In the genomic region with DNA sequence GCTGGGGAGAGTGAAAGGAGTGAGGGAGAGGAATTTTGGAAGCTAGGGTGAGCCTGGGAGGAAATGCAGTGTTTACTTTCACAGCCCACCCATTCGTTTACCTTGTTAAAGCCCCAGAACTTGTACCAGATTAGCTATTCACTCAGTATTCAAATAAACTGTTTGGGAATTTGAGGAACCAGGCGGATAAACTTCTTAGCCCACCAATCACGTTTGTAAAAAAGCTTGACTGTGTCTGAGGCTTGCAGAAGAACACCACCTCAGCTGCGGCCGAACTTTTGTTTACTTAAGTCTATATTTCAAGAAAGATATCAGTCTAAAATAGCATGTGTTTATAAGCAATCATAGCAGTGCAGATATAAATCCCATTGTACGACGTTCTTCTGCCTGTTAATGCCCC, we compare ENCODE assay signal across 18 cellular contexts.
"Had no signal": no experiment of that assay in that cellular context is flagged by ENCODE, and none has a peak within 500 bp of the region (broad histone marks: within the 10 kb centered on the region; RNA-seq: fewer than 3 reads in every experiment).

No MANE protein-coding gene starts in this region.

- H3K27ac Mint-ChIP-seq: activated CD8-positive, alpha-beta T cell treated with anti-CD3 and anti-CD28 coated beads for 36 hours; activated naive CD4-positive, alpha-beta T cell treated with anti-CD3 and anti-CD28 coated beads, Interleukin-2, amount 50 U/mL, for 24 hours; natural killer cell treated with Interleukin-12 subunit alpha and Interleukin-12 subunit beta and Interleukin-15 and Interleukin-18, amount 100 ng/mL, for 72 hours; stimulated activated naive B cell treated with anti-CD40 and anti-IgM and Interleukin-4, amounts not matched to agents 10 μg/mL and 1 μg/mL and 100 μg/mL, for 72 hours had no signal

- H3K27me3 ChIP-seq: body of pancreas, colonic mucosa, esophagus muscularis mucosa, ovary, upper lobe of left lung had no signal

- H3K36me3 ChIP-seq: colonic mucosa, esophagus muscularis mucosa, ovary, upper lobe of left lung had no signal

- H3K4me1 ChIP-seq: colonic mucosa had no signal

- DNase-seq: activated CD4-positive, alpha-beta T cell treated with anti-CD3 and anti-CD28 coated beads for 4 hours; activated CD8-positive, alpha-beta T cell treated with anti-CD3 and anti-CD28 coated beads for 36 hours; activated effector memory CD4-positive, alpha-beta T cell treated with Interleukin-2 at 50 U/mL for 16 hours; activated T-cell treated with anti-CD3 and anti-CD28 coated beads, Interleukin-2, amount 50 U/mL, for 4 hours; amygdala; body of pancreas; caudate nucleus; colonic mucosa; foreskin fibroblast; hypothalamus; mesendoderm; ovary; stimulated activated naive B cell treated with anti-CD40 and anti-IgM and Interleukin-4, amounts not matched to agents 10 μg/mL and 1 μg/mL and 100 μg/mL, for 72 hours; substantia nigra; upper lobe of left lung had no signal

- H3K4me3 ChIP-seq: body of pancreas, colonic mucosa, esophagus muscularis mucosa, ovary, upper lobe of left lung had no signal

- H3K4me3 Mint-ChIP-seq: activated CD8-positive, alpha-beta T cell treated with anti-CD3 and anti-CD28 coated beads for 36 hours; activated naive CD4-positive, alpha-beta T cell treated with anti-CD3 and anti-CD28 coated beads, Interleukin-2, amount 50 U/mL, for 24 hours; activated T-cell treated with anti-CD3 and anti-CD28 coated beads, Interleukin-2, amount 50 U/mL, for 4 hours; natural killer cell treated with Interleukin-12 subunit alpha and Interleukin-12 subunit beta and Interleukin-15 and Interleukin-18, amount 100 ng/mL, for 72 hours; stimulated activated naive B cell treated with anti-CD40 and anti-IgM and Interleukin-4, amounts not matched to agents 10 μg/mL and 1 μg/mL and 100 μg/mL, for 72 hours had no signal

- H3K9me3 Mint-ChIP-seq: activated CD8-positive, alpha-beta T cell treated with anti-CD3 and anti-CD28 coated beads for 36 hours; activated naive CD4-positive, alpha-beta T cell treated with anti-CD3 and anti-CD28 coated beads, Interleukin-2, amount 50 U/mL, for 24 hours; activated T-cell treated with anti-CD3 and anti-CD28 coated beads, Interleukin-2, amount 50 U/mL, for 4 hours; natural killer cell treated with Interleukin-12 subunit alpha and Interleukin-12 subunit beta and Interleukin-15 and Interleukin-18, amount 100 ng/mL, for 72 hours; stimulated activated naive B cell treated with anti-CD40 and anti-IgM and Interleukin-4, amounts not matched to agents 10 μg/mL and 1 μg/mL and 100 μg/mL, for 72 hours had no signal

- H3K9me3 ChIP-seq: body of pancreas, colonic mucosa, esophagus muscularis mucosa, ovary, upper lobe of left lung had no signal

- H3K36me3 Mint-ChIP-seq: activated naive CD4-positive, alpha-beta T cell treated with anti-CD3 and anti-CD28 coated beads, Interleukin-2, amount 50 U/mL, for 24 hours; natural killer cell treated with Interleukin-12 subunit alpha and Interleukin-12 subunit beta and Interleukin-15 and Interleukin-18, amount 100 ng/mL, for 72 hours had no signal

- H3K27me3 Mint-ChIP-seq: stimulated activated naive B cell treated with anti-CD40 and anti-IgM and Interleukin-4, amounts not matched to agents 10 μg/mL and 1 μg/mL and 100 μg/mL, for 72 hours had no signal

- H3K27ac ChIP-seq: body of pancreas, colonic mucosa, esophagus muscularis mucosa, ovary, upper lobe of left lung had no signal

- H3K4me1 Mint-ChIP-seq: activated naive CD4-positive, alpha-beta T cell treated with anti-CD3 and anti-CD28 coated beads, Interleukin-2, amount 50 U/mL, for 24 hours had no signal
